Comparison of ENCODE assay signal across 1 cellular context in genomic region chr4:10115657-10116624, GRCh38.
TF ChIP-seq lines count a peak whose summit lies in the region.

No MANE protein-coding gene starts in this region.

TF ChIP-seq in HepG2, 621 proteins besides CTCF, POLR2A, EP300 and RAD21 (continued from another document and continues in another):
- no peak for TF ChIP-seq ZNF691 (CRISPR knock-in tag; IDR thresholded peaks at IDR 0.05; ENCODE audit: borderline replicate concordance, low read depth)
- TF ChIP-seq GPBP1L1 (CRISPR knock-in tag; IDR thresholded peaks at IDR 0.05) = no peak
- TF ChIP-seq ZBED4 (CRISPR knock-in tag; IDR thresholded peaks at IDR 0.05; ENCODE audit: borderline replicate concordance) = no peak
- no peak for TF ChIP-seq ATM (IDR thresholded peaks at IDR 0.05; ENCODE audit: borderline replicate concordance)
- TF ChIP-seq ZNF704 (CRISPR knock-in tag; IDR thresholded peaks at IDR 0.05; ENCODE audit: borderline replicate concordance) = no peak
- no peak for TF ChIP-seq JUND (CRISPR knock-in tag; IDR thresholded peaks at IDR 0.05)
- no peak; the same call in 1 of the 2 replicates for TF ChIP-seq SMAD3 (CRISPR knock-in tag; IDR thresholded peaks at IDR 0.05)
- TF ChIP-seq ZNF251 (CRISPR knock-in tag; IDR thresholded peaks at IDR 0.05) = no peak
- no peak for TF ChIP-seq ZNF569 (CRISPR knock-in tag; IDR thresholded peaks at IDR 0.05; ENCODE audit: borderline replicate concordance)
- no peak for TF ChIP-seq RERE (CRISPR knock-in tag; IDR thresholded peaks at IDR 0.05; ENCODE audit: low read depth)
- TF ChIP-seq SALL1 (CRISPR knock-in tag; IDR thresholded peaks at IDR 0.05) = no peak
- TF ChIP-seq TAF1 (CRISPR knock-in tag; IDR thresholded peaks at IDR 0.05) = 0 out of 2 replicates have a peak, but pooled peaks have one; percentile 45
- 0 out of 2 replicates have a peak, but pooled peaks have one; percentile 3 for TF ChIP-seq HBP1 (CRISPR knock-in tag; IDR thresholded peaks at IDR 0.05; ENCODE audit: low read depth)
- no peak for TF ChIP-seq ZKSCAN8 (CRISPR knock-in tag; IDR thresholded peaks at IDR 0.05; ENCODE audit: borderline replicate concordance)
- TF ChIP-seq ZNF772 (CRISPR knock-in tag; IDR thresholded peaks at IDR 0.05) = peak; percentile 60; the same call in 1 of the 2 replicates
- no peak; the same call in 1 of the 2 replicates for TF ChIP-seq ZNF766 (CRISPR knock-in tag; IDR thresholded peaks at IDR 0.05; ENCODE audit: borderline replicate concordance)
- TF ChIP-seq FOSL2 (CRISPR knock-in tag; IDR thresholded peaks at IDR 0.05) = no peak; the same call in 1 of the 2 replicates
- TF ChIP-seq GABPB1 (CRISPR knock-in tag; IDR thresholded peaks at IDR 0.05) = peak; percentile 53; the same call in 1 of the 2 replicates
- no peak for TF ChIP-seq SP2 (CRISPR knock-in tag; IDR thresholded peaks at IDR 0.05)
- no peak for TF ChIP-seq ZNF496 (CRISPR knock-in tag; IDR thresholded peaks at IDR 0.05; ENCODE audit: insufficient replicate concordance)
- TF ChIP-seq ZNF839 (CRISPR knock-in tag; IDR thresholded peaks at IDR 0.05; ENCODE audit: borderline replicate concordance) = no peak
- TF ChIP-seq ZNF335 (CRISPR knock-in tag; IDR thresholded peaks at IDR 0.05) = no peak
- TF ChIP-seq MLXIP (CRISPR knock-in tag; IDR thresholded peaks at IDR 0.05; ENCODE audit: borderline replicate concordance) = no peak
- peak; percentile 63; the same call in 1 of the 2 replicates for TF ChIP-seq SAP130 (CRISPR knock-in tag; IDR thresholded peaks at IDR 0.05; ENCODE audit: low read depth)
- peak; percentile 5 to 31; a peak in 2 of 4 replicates for TF ChIP-seq HMGXB4 (CRISPR knock-in tag; IDR thresholded peaks at IDR 0.05; ENCODE audit: borderline replicate concordance in 1 of 2, low read depth in 1 of 2)
- 0 out of 2 replicates have a peak, but pooled peaks have one; percentile 3 for TF ChIP-seq ZFY (CRISPR knock-in tag; IDR thresholded peaks at IDR 0.05)
- peak; percentile 23; the same call in 1 of the 2 replicates for TF ChIP-seq AHR (CRISPR knock-in tag; IDR thresholded peaks at IDR 0.05)
- no peak for TF ChIP-seq FOXA3 (CRISPR knock-in tag; IDR thresholded peaks at IDR 0.05)
- peak; percentile 53 for TF ChIP-seq KMT2A (CRISPR knock-in tag; IDR thresholded peaks at IDR 0.05)
- no peak for TF ChIP-seq CBX1 (IDR thresholded peaks at IDR 0.05; ENCODE audit: low read depth)
- TF ChIP-seq POLR2AphosphoS2 (IDR thresholded peaks at IDR 0.05; ENCODE audit: low read depth, low read length) = peak; percentile 77; the same call in 1 of the 2 replicates
- TF ChIP-seq TFDP2 (CRISPR knock-in tag; IDR thresholded peaks at IDR 0.05) = peak; percentile 14; the same call in 1 of the 2 replicates
- no peak for TF ChIP-seq ZNF850 (CRISPR knock-in tag; conservative IDR thresholded peaks at IDR 0.05)
- peak; percentile 90 for TF ChIP-seq ZKSCAN5 (CRISPR knock-in tag; IDR thresholded peaks at IDR 0.05)
- TF ChIP-seq MED13 (CRISPR knock-in tag; IDR thresholded peaks at IDR 0.05) = no peak
